Comparison of ENCODE assay signal across 11 cellular contexts in genomic region chr10:78146200-78146599, GRCh38.
"Had no signal": no experiment of that assay in that cellular context is flagged by ENCODE, and none has a peak within 500 bp of the region (broad histone marks: within the 10 kb centered on the region; RNA-seq: fewer than 3 reads in every experiment).

No MANE protein-coding gene starts in this region.

- ATAC-seq: GM23338, HCT116 had no signal

- H3K9ac ChIP-seq: GM23248 had no signal

- H2AFZ ChIP-seq: GM23248, GM23338 had no signal

- DNase-seq: GM23248, GOT3, H7, H9, HCEC 1CT, HFFc6 had no signal

- H3K4me1 ChIP-seq: HAP-1 had no signal

- FAIRE-seq: H1, H54 had no signal

- H3K27ac ChIP-seq: GM23248 had no signal

- H3K9me3 ChIP-seq: HAP-1 had no signal

- H3K4me3 ChIP-seq: GM23248, GM23338, HAP-1 had no signal

- H3K4me2 ChIP-seq: GM23338 had no signal

- H3K36me3 ChIP-seq: HAP-1 had no signal
